In the genomic region with DNA sequence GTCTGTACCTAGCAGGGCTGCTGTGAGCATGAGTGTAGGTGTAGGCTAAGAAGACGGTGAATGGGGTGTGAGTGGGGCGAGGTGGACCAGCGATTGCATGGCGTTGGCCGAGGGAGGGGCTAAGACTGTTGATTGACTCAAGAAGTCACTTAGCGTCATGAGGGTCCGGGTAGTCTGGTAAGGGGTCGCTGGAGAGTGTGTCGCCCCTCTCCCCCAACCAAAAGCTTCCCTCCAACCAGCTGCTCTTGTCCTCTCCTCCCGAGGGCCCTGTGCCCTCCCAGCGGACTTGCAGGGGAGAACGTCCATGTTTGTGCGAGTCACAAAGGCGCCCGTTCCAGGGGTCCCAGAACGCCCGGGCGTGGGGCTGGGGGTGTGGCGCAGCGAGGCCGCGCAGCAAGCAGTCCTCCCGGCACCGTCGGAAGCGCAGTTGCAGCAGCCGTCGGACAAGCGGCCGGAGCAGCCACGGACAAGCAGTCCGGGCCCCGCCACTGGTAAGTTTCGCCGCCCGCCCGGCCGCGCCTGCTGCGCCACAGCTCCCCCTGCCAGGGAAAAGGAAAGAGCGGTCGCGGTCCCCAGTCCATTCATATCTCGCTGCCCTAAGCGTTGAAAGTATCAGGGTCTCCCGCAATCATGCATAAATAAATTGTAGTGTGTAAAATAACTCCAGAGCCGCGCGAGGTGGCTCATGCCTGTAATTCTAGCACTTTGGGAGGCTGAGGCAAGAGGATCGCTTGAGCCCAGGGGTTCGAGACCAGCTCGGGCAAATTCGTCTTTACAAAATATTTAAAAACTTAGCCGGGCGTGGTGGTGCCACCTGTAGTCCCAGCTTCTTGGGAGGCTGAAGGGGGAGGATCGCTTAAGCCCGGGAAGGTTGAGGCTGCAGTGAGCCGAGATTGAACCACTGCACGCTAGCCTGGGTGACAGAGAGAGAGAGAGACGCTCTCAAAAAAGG, we compare ENCODE assay signal across 8 cellular contexts. TPM values are rescaled to one million over a fixed set of nuclear protein-coding genes. Genes with fewer than 3 reads are reported as not detected.
A peak's percentile ranks its signal among the peaks of the same experiment; 100 is the strongest.
DNase-seq lines count a peak whose midpoint lies in the region; ATAC-seq, FAIRE-seq and TF ChIP-seq lines count a peak whose summit lies in the region.

A gene (plus strand): TSS at position 373 of the 952 bp plus-strand sequence. CDS start 5,968 bp downstream, outside the sequence.

- ATAC-seq in activated CD4-positive, CD25-positive, alpha-beta regulatory T cell treated with anti-CD3 and anti-CD28 coated beads, Interleukin-2, amount 50 U/mL, for 24 hours: peak; percentile 17 to 44
- peak; percentile 96 for ATAC-seq in K562
- no peak for ATAC-seq in GM19351 (IDR thresholded peaks at IDR 0.05; ENCODE audit: unreplicated experiment)

- no peaks in the 10 kb centered on the region for H3K36me3 ChIP-seq in K562 (ENCODE audit: control insufficient read depth, insufficient read depth, low read length)
- H3K36me3 ChIP-seq in spleen: no peaks in the 10 kb centered on the region

- in situ Hi-C loops in K562 (cut with MboI): no loop called here

- H3K4me1 ChIP-seq in K562 (replicated peaks in 1 of 2; ENCODE audit: control insufficient read depth in 2 of 2, insufficient read depth in 2 of 2, low read length in 2 of 2) (peaks cover 0 to 6% of the 10 kb centered on the region in 2 experiments; a peak in 2 of 5 replicates), spleen (peaks cover 0 to 18% (median 11%) of the 10 kb centered on the region in 6 donors)

- BruUV-seq in K562 (replicated peaks; lab: Mats Ljungman, UMichigan): no TSS peak

- DNase-seq in activated CD4-positive, CD25-positive, alpha-beta regulatory T cell (lab: John Stamatoyannopoulos, UW): no peak
- DNase-seq in RPMI8226 (peak; percentile 58), K562 (ENCODE audit: extremely low read depth in 1 of 4, low spot score in 3 of 4) (peak; percentile 50 to 61 (median 56)), iPS-NIHi7 (ENCODE audit: extremely low spot score) (peak; percentile 81), spleen (peak; percentile 86), DMS 273 (lab: John Stamatoyannopoulos, UW; ENCODE audit: unreplicated experiment) (no peak)

- intact Hi-C loops in K562 (cut with micrococcal nuclease) (loop anchor here (5.0 kb wide), 1 partner anchor 45 kb away; no protein-coding TSS in a partner anchor), spleen (cut with DNase I; ENCODE audit: low total_unique reads) (no loop called here)

- no peak for TF ChIP-seq EP300 in K562 (IDR thresholded peaks at IDR 0.05; ENCODE audit: low read length)

- TF ChIP-seq POLR2A in K562 (conservative IDR thresholded peaks at IDR 0.05) (no peak), spleen (IDR thresholded peaks at IDR 0.05) (no peak)

- H3K4me3 ChIP-seq in K562 (peak within 1 kb of the TSS; percentile 36), spleen (peak within 1 kb of the TSS; percentile 28 to 73 (median 34))

- POLR2A ChIA-PET in K562 (lab: Yijun Ruan, JAX): interaction anchor here (0.6 to 1.0 kb wide), 5 partner anchors 13 to 116 kb away, joined by 3 to 4 read pairs (median 3); no protein-coding TSS in a partner anchor

- CTCF ChIA-PET in K562 (lab: Yijun Ruan, JAX; ENCODE audit: low intra/inter-chr PET ratio): interaction anchor here (0.9 kb wide), 1 partner anchor 41 kb away, joined by 3 read pairs; no protein-coding TSS in a partner anchor

- peak; percentile 34 to 46 for TF ChIP-seq RAD21 in K562 (CRISPR knock-in tag; conservative IDR thresholded peaks at IDR 0.05 in 1 of 2, IDR thresholded peaks at IDR 0.05 in 1 of 2)

- H3K79me2 ChIP-seq in K562 (ENCODE audit: control insufficient read depth, insufficient read depth, low read length): no peaks in the 10 kb centered on the region

- H2AFZ ChIP-seq in K562 (ENCODE audit: low read depth, low read length): peak within 1 kb of the TSS; percentile 41

- no peaks in the 10 kb centered on the region for H3K9me1 ChIP-seq in K562 (ENCODE audit: control insufficient read depth, insufficient read depth, low read length)

- no peaks in the 10 kb centered on the region for H4K20me1 ChIP-seq in K562 (replicated peaks; ENCODE audit: control insufficient read depth, insufficient read depth, low read length)

- TF ChIP-seq CTCF in K562 (IDR thresholded peaks at IDR 0.05 in 2 of 3, conservative IDR thresholded peaks at IDR 0.05 in 1 of 3; ENCODE audit: insufficient read depth in 2 of 3, low read depth in 1 of 3, low read length in 3 of 3) (peak; percentile 57 to 61 (median 58)), spleen (IDR thresholded peaks at IDR 0.05 in 8 of 11, conservative IDR thresholded peaks at IDR 0.05 in 3 of 11) (peak in 7 of 11 experiments; percentile 14 to 59 (median 55))

- H3K4me2 ChIP-seq in K562 (ENCODE audit: insufficient read depth, low read length): peak within 1 kb of the TSS; percentile 40

- H3K27me3 ChIP-seq in K562 (ENCODE audit: control insufficient read depth in 2 of 2, insufficient read depth in 2 of 2, low read length in 2 of 2): peaks cover 24 to 55% of the 10 kb centered on the region in 2 experiments; a peak in 4 of 5 replicates
- H3K27me3 ChIP-seq in spleen (replicated peaks in 1 of 7): peaks cover 0 to 49% (median 6%) of the 10 kb centered on the region in 7 donors

- 8% methylated on average over 49 of the region's 60 CpGs for WGBS in K562 (ENCODE audit: insufficient coverage, low coverage, missing lambda C conversion rate)
- 15 to 39% (median 17%) methylated on average over 26 to 60 of the region's 60 CpGs for WGBS in spleen, 5 donors

- H3K27ac ChIP-seq in K562 (ENCODE audit: extremely low read depth, low read depth, low read length) (no peak within 1 kb of the TSS), spleen (no peak within 1 kb of the TSS)

- H3K9ac ChIP-seq in K562 (ENCODE audit: insufficient read depth in 1 of 2, low read depth in 2 of 2, low read length in 2 of 2): peak within 1 kb of the TSS in 1 of 2 experiments; percentile 85; a peak in 2 of 4 replicates

- FAIRE-seq in K562 (lab: Jason Lieb, UNC): peak; percentile 40

- H3K9me3 ChIP-seq in K562 (replicated peaks; ENCODE audit: control insufficient read depth, insufficient read depth, low read depth, low read length) (no peaks in the 10 kb centered on the region), spleen (no peaks in the 10 kb centered on the region)

TF ChIP-seq in K562, 482 proteins besides CTCF, POLR2A, EP300 and RAD21 (continues in another document):
- TF ChIP-seq TRIM28 (IDR thresholded peaks at IDR 0.05): no peak
- TF ChIP-seq, protein P1, sequence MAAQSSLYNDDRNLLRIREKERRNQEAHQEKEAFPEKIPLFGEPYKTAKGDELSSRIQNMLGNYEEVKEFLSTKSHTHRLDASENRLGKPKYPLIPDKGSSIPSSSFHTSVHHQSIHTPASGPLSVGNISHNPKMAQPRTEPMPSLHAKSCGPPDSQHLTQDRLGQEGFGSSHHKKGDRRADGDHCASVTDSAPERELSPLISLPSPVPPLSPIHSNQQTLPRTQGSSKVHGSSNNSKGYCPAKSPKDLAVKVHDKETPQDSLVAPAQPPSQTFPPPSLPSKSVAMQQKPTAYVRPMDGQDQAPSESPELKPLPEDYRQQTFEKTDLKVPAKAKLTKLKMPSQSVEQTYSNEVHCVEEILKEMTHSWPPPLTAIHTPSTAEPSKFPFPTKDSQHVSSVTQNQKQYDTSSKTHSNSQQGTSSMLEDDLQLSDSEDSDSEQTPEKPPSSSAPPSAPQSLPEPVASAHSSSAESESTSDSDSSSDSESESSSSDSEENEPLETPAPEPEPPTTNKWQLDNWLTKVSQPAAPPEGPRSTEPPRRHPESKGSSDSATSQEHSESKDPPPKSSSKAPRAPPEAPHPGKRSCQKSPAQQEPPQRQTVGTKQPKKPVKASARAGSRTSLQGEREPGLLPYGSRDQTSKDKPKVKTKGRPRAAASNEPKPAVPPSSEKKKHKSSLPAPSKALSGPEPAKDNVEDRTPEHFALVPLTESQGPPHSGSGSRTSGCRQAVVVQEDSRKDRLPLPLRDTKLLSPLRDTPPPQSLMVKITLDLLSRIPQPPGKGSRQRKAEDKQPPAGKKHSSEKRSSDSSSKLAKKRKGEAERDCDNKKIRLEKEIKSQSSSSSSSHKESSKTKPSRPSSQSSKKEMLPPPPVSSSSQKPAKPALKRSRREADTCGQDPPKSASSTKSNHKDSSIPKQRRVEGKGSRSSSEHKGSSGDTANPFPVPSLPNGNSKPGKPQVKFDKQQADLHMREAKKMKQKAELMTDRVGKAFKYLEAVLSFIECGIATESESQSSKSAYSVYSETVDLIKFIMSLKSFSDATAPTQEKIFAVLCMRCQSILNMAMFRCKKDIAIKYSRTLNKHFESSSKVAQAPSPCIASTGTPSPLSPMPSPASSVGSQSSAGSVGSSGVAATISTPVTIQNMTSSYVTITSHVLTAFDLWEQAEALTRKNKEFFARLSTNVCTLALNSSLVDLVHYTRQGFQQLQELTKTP (IDR thresholded peaks at IDR 0.05; ENCODE audit: low read depth in 1 of 2, partially characterized antibody in 2 of 2): no peak
- TF ChIP-seq ZNF282 (CRISPR knock-in tag; IDR thresholded peaks at IDR 0.05): no peak
- TF ChIP-seq NRF1 (conservative IDR thresholded peaks at IDR 0.05 in 1 of 2, IDR thresholded peaks at IDR 0.05 in 1 of 2): peak; percentile 43 to 54; a peak in 3 of 4 replicates
- TF ChIP-seq GTF2A2 (tag; IDR thresholded peaks at IDR 0.05): no peak
- TF ChIP-seq HNRNPK (IDR thresholded peaks at IDR 0.05; ENCODE audit: low read depth, low read length, poor library complexity, severe bottlenecking): no peak
- TF ChIP-seq ZNF239 (CRISPR knock-in tag; IDR thresholded peaks at IDR 0.05): no peak
- TF ChIP-seq CBFA2T3 (IDR thresholded peaks at IDR 0.05): no peak
- TF ChIP-seq L3MBTL2 (IDR thresholded peaks at IDR 0.05): peak; percentile 23; the same call in 1 of the 2 replicates
- TF ChIP-seq KLF1 (tag; IDR thresholded peaks at IDR 0.05): no peak

RNA-seq across cellular contexts. Expression of the gene that starts here (rescaled TPM):
- not detected in 2 replicates for total RNA-seq in K562 (2011; cell fraction: chromatin; rRNA removed; ENCODE audit: low replicate concordance)
- total RNA-seq in K562 (2011; cell fraction: nucleolus; rRNA removed): not detected in 2 replicates
- not detected in 2 replicates for total RNA-seq in K562 (2011; cell fraction: nucleoplasm; rRNA removed)
- total RNA-seq in K562 (2014; rRNA removed) (not detected in 2 replicates), K562 (2014; rRNA removed; fragmentation: Illumina TruSeq; extraction: Trizol) (not detected in 2 replicates), K562 (2015; rRNA removed; fragmentation: Illumina TruSeq; extraction: Trizol) (not detected in 2 replicates), K562 (2021) (not detected in 2 replicates), spleen (not detected)
- polyA plus RNA-seq in K562 (2011; rRNA removed) (not detected in 2 replicates), K562 (2014; fragmentation: Illumina TruSeq; extraction: Trizol) (not detected in 2 replicates), K562 (2014; fragmentation: Nextera tagmentation; extraction: Ambion mirVana) (not detected), K562 (2014; rRNA removed) (not detected in 2 replicates), spleen (not detected)
- not detected in 2 replicates for polyA plus RNA-seq in K562 (2011; cell fraction: cytosol; rRNA removed)
- polyA plus RNA-seq in K562 (2011; cell fraction: nucleus; rRNA removed): not detected in 2 replicates
- polyA plus RNA-seq in K562 (2012): not detected in 2 replicates
- polyA minus RNA-seq in K562 (2011; rRNA and poly(A)+ RNA removed): not detected in 2 replicates
- polyA minus RNA-seq in K562 (2011; cell fraction: cytosol; rRNA and poly(A)+ RNA removed): not detected in 2 replicates
- not detected in 2 replicates for polyA minus RNA-seq in K562 (2011; cell fraction: nucleus; rRNA and poly(A)+ RNA removed)

Comparison
In these comparisons a context has a peak if more than half of its experiments do, and no peak if none do; other contexts are left out.
1. Peak in DNase-seq, ATAC-seq, H3K4me3 ChIP-seq and H3K4me2 ChIP-seq in K562; RNA of the gene not detected or under 1 TPM.
2. Peak in DNase-seq and H3K4me3 ChIP-seq in spleen; RNA of the gene not detected or under 1 TPM.
3. DNase-seq: peak in RPMI8226 (single experiment) and iPS-NIHi7 (single experiment); none in activated CD4-positive, CD25-positive, alpha-beta regulatory T cell (0 of 4) and DMS 273 (single experiment).